In the genomic region with DNA sequence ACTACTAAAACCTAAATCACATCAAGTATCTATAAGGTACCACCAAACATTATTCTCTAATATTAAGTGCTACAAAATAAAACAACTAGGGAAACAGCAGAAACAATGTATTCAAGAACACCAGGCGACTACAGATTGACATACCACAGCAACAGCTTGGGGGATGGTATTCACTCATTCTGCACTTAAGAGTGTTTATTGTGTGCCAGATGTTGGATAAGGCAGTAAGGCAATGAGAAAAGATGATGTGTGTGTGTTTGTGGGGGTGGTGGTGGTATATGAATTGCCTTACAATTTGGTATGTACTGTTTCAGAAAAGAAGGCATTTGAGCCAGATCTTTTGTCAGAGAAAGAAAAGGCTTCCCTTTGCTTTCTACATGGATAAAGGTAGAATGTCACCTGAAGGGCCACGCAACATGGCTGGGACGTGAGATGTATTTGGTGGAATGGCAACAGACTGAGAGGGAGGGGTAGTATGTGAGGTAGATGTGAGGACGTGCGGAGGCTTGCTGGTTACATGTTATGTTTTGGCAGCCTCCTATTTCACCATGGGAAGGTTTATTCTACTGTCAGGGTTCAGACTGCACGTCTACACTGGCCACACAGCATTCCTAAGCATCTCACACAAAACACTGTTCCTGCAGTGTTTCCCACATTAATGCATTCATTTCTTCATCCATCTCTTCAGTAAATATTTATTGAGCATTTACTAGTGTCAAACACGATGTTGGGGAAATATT, we compare ENCODE assay signal across 29 cellular contexts.
A peak's percentile ranks its signal among the peaks of the same experiment; 100 is the strongest.
DNase-seq lines count a peak whose midpoint lies in the region; ATAC-seq, FAIRE-seq and TF ChIP-seq lines count a peak whose summit lies in the region.
"Had no signal": no experiment of that assay in that cellular context is flagged by ENCODE, and none has a peak within 500 bp of the region (broad histone marks: within the 10 kb centered on the region; RNA-seq: fewer than 3 reads in every experiment).

No MANE protein-coding gene starts in this region.

- BruUV-seq in A673 (replicated peaks; lab: Mats Ljungman, UMichigan), result no TSS peak

- no peaks in the 10 kb centered on the region for H4K20me1 ChIP-seq in keratinocyte (ENCODE audit: control insufficient read depth, extremely low read depth, insufficient read depth, low read length)

- FAIRE-seq in GM19239 (lab: Jason Lieb, UNC) (peak; percentile 40), keratinocyte (lab: Jason Lieb, UNC) (peak; percentile 9)
- FAIRE-seq: endometrium, small intestine had no signal

- no peaks in the 10 kb centered on the region for H3K79me2 ChIP-seq in keratinocyte (ENCODE audit: control insufficient read depth, insufficient read depth, low read length)

- no peaks in the 10 kb centered on the region for H3K9me1 ChIP-seq in keratinocyte (ENCODE audit: control insufficient read depth, extremely low read depth, insufficient read depth, low read length)

- H3K27ac ChIP-seq in A673 (ENCODE audit: low read depth, low read length, poor library complexity, severe bottlenecking) (peak overlapping the region; percentile 57), keratinocyte (ENCODE audit: control insufficient read depth, insufficient read depth, low read length) (no peak overlapping the region)
- H3K27ac ChIP-seq: BLaER1, left ventricle myocardium inferior, Peyer's patch, stomach, thyroid gland had no signal

- H3K4me1 ChIP-seq in A673 (ENCODE audit: insufficient read depth, low read length, poor library complexity, severe bottlenecking) (peaks cover 55% of the 10 kb centered on the region), keratinocyte (ENCODE audit: control insufficient read depth, extremely low read depth, insufficient read depth, low read length) (no peaks in the 10 kb centered on the region)
- H3K4me1 ChIP-seq: Peyer's patch, thyroid gland had no signal

- H3K9me3 ChIP-seq in A673 (ENCODE audit: low read depth, low read length, poor library complexity, severe bottlenecking), result no peaks in the 10 kb centered on the region
- no peaks in the 10 kb centered on the region for H3K9me3 ChIP-seq in keratinocyte (ENCODE audit: control insufficient read depth, low read depth, low read length)
- H3K9me3 ChIP-seq: BLaER1, left ventricle myocardium inferior, Peyer's patch, stomach, thyroid gland had no signal

- POLR2A ChIA-PET in A673 (lab: Charles Lee; ENCODE audit: low non-redundant PET), result no interaction called here
- POLR2A ChIA-PET in T-cell (lab: Charles Lee), result interaction anchor here (0.6 to 0.7 kb wide), 2 partner anchors 279 to 1496 kb away, joined by 3 read pairs; no protein-coding TSS in a partner anchor

- H3K36me3 ChIP-seq in A673 (ENCODE audit: insufficient read depth, low read length, poor library complexity, severe bottlenecking) (no peaks in the 10 kb centered on the region), keratinocyte (ENCODE audit: control insufficient read depth in 2 of 2, extremely low read depth in 1 of 2, insufficient read depth in 2 of 2, low read length in 2 of 2) (no peaks in the 10 kb centered on the region)
- H3K36me3 ChIP-seq: BLaER1, left ventricle myocardium inferior, Peyer's patch, stomach, thyroid gland had no signal

- peak overlapping the region; percentile 44 to 85 for H3K27ac Mint-ChIP-seq in T-cell
- H3K27ac Mint-ChIP-seq in nephron progenitor cell, result no peak overlapping the region
- H3K27ac Mint-ChIP-seq: activated CD4-positive, alpha-beta memory T cell treated with anti-CD3 and anti-CD28 coated beads for 36 hours; activated T-helper 17 cell treated with anti-CD3 and anti-CD28 coated beads, Interleukin-2, amount 50 U/mL, for 72 hours; HFFc6 had no signal

- dilution Hi-C loops in keratinocyte (cut with MboI; ENCODE audit: extremely low pct_ligation_motif_present, low sequenced_read_pairs), result no loop called here

- H3K4me3 Mint-ChIP-seq in T-cell (no peak overlapping the region), nephron progenitor cell (no peak overlapping the region)
- H3K4me3 Mint-ChIP-seq: activated CD4-positive, alpha-beta memory T cell treated with anti-CD3 and anti-CD28 coated beads for 36 hours; activated T-helper 17 cell treated with anti-CD3 and anti-CD28 coated beads, Interleukin-2, amount 50 U/mL, for 72 hours; HFFc6 had no signal

- H3K9me3 Mint-ChIP-seq in T-cell, result no peaks in the 10 kb centered on the region
- H3K9me3 Mint-ChIP-seq in nephron progenitor cell, result no peaks in the 10 kb centered on the region
- H3K9me3 Mint-ChIP-seq: activated CD4-positive, alpha-beta memory T cell treated with anti-CD3 and anti-CD28 coated beads for 36 hours; activated naive CD4-positive, alpha-beta T cell treated with anti-CD3 and anti-CD28 coated beads, Interleukin-2, amount 50 U/mL, for 72 hours; activated T-helper 17 cell treated with anti-CD3 and anti-CD28 coated beads, Interleukin-2, amount 50 U/mL, for 72 hours; HFFc6 had no signal

- ATAC-seq in T-cell (replicated peaks in 1 of 4) (no peak), GM21723 (IDR thresholded peaks at IDR 0.05; ENCODE audit: unreplicated experiment) (no peak), HG03439 (IDR thresholded peaks at IDR 0.05; ENCODE audit: unreplicated experiment) (no peak), GM19452 (IDR thresholded peaks at IDR 0.05; ENCODE audit: unreplicated experiment) (no peak)
- ATAC-seq: activated naive CD4-positive, alpha-beta T cell treated with anti-CD3 and anti-CD28 coated beads, Interleukin-2, amount 50 U/mL, for 72 hours; activated T-helper 17 cell treated with anti-CD3 and anti-CD28 coated beads, Interleukin-2, amount 50 U/mL, for 72 hours had no signal

- H3K27me3 Mint-ChIP-seq in T-cell (no peaks in the 10 kb centered on the region), nephron progenitor cell (ENCODE audit: low read depth, poor library complexity) (no peaks in the 10 kb centered on the region)
- H3K27me3 Mint-ChIP-seq: activated CD4-positive, alpha-beta memory T cell treated with anti-CD3 and anti-CD28 coated beads for 36 hours; activated T-helper 17 cell treated with anti-CD3 and anti-CD28 coated beads, Interleukin-2, amount 50 U/mL, for 72 hours had no signal

- no peak overlapping the region for H3K9ac ChIP-seq in keratinocyte (ENCODE audit: control insufficient read depth, extremely low read depth, insufficient read depth, low read length)
- H3K9ac ChIP-seq: BLaER1 had no signal

- no peak overlapping the region for H3K4me2 ChIP-seq in keratinocyte (ENCODE audit: control insufficient read depth, extremely low read depth, insufficient read depth, low read depth, low read length)
- H3K4me2 ChIP-seq: BLaER1 had no signal

- DNase-seq in A673 (ENCODE audit: low spot score), result peak; percentile 40
- DNase-seq in GM19239 (ENCODE audit: insufficient read length, low spot score), result no peak
- no peak for DNase-seq in T-cell
- no peak for DNase-seq in keratinocyte (ENCODE audit: low read depth, low spot score)
- DNase-seq in nephron progenitor cell, result no peak
- DNase-seq: activated CD4-positive, alpha-beta memory T cell treated with anti-CD3 and anti-CD28 coated beads for 36 hours; activated CD4-positive, CD25-positive, alpha-beta regulatory T cell; aorta; central memory CD4-positive, alpha-beta T cell; dermis blood vessel endothelial cell; HFFc6; left ventricle myocardium inferior; NCI-H1092 treated with DMSO at 0.1 percent for 48 hours; NCI-H187 treated with DMSO at 0.1 percent for 48 hours; NCI-H526 treated with DMSO at 0.1 percent for 48 hours; Peyer's patch; SIG-M5; small intestine; stimulated activated CD4-positive, alpha-beta T cell treated with anti-CD3 and anti-CD28 coated beads, Interleukin-1b, Interleukin-23, amount 100 ng/mL, for 48 hours; stimulated activated CD8-positive, alpha-beta memory T cell treated with anti-CD3 and anti-CD28 coated beads, Interleukin-4, amount 100 ng/mL, for 48 hours; stomach; thyroid gland had no signal

- H3K36me3 Mint-ChIP-seq in T-cell, result peaks cover under 1% of the 10 kb centered on the region
- no peaks in the 10 kb centered on the region for H3K36me3 Mint-ChIP-seq in nephron progenitor cell (ENCODE audit: low read depth)
- H3K36me3 Mint-ChIP-seq: activated CD4-positive, alpha-beta memory T cell treated with anti-CD3 and anti-CD28 coated beads for 36 hours; activated naive CD4-positive, alpha-beta T cell treated with anti-CD3 and anti-CD28 coated beads, Interleukin-2, amount 50 U/mL, for 72 hours had no signal

- H3K4me1 Mint-ChIP-seq in T-cell (peaks cover 61 to 63% (median 62%) of the 10 kb centered on the region in 3 donors), nephron progenitor cell (peaks cover 26% of the 10 kb centered on the region)

- CTCF ChIA-PET in A673 (lab: Charles Lee), result no interaction called here
- CTCF ChIA-PET in T-cell (lab: Charles Lee), result interaction anchor here (0.5 to 4.3 kb wide), 5 partner anchors 19 to 1386 kb away, joined by 5 to 46 read pairs (median 11); no protein-coding TSS in a partner anchor

- H3K4me3 ChIP-seq in A673 (ENCODE audit: low read depth, low read length, poor library complexity, severe bottlenecking), result no peak overlapping the region
- H3K4me3 ChIP-seq in keratinocyte (ENCODE audit: control insufficient read depth in 2 of 3, extremely low read depth in 1 of 3, insufficient read depth in 2 of 3, low read depth in 1 of 3, low read length in 3 of 3), result no peak overlapping the region
- H3K4me3 ChIP-seq: BLaER1, left ventricle myocardium inferior, Peyer's patch, stomach, thyroid gland had no signal

- H3K27me3 ChIP-seq in A673 (replicated peaks; ENCODE audit: insufficient read depth, low read depth, low read length, poor library complexity), result no peaks in the 10 kb centered on the region
- no peaks in the 10 kb centered on the region for H3K27me3 ChIP-seq in keratinocyte (ENCODE audit: control insufficient read depth, extremely low read depth, insufficient read depth, low read length)
- H3K27me3 ChIP-seq: BLaER1, Peyer's patch, stomach, thyroid gland had no signal

- no peak for TF ChIP-seq CTCF in A673 (conservative IDR thresholded peaks at IDR 0.05; ENCODE audit: low read depth, low read length)
- TF ChIP-seq CTCF in keratinocyte (optimal IDR thresholded peaks at IDR 0.05 in 1 of 3, IDR thresholded peaks at IDR 0.05 in 1 of 3, conservative IDR thresholded peaks at IDR 0.05 in 1 of 3; ENCODE audit: extremely low read depth in 1 of 3, insufficient read depth in 2 of 3, low read length in 3 of 3), result no peak
- TF ChIP-seq CTCF in nephron progenitor cell (IDR thresholded peaks at IDR 0.05), result no peak

- intact Hi-C loops in A673 (cut with micrococcal nuclease; ENCODE audit: unreplicated experiment), result loop anchor here (2.0 kb wide), 1 partner anchor 453 kb away; no protein-coding TSS in a partner anchor

- no peak overlapping the region for H2AFZ ChIP-seq in keratinocyte (ENCODE audit: control insufficient read depth, low read length)
